ENCODE assay signal across 13 cellular contexts in genomic region chr17:28169621-28170349, GRCh38.
"Had no signal": no experiment of that assay in that cellular context is flagged by ENCODE, and none has a peak within 500 bp of the region (broad histone marks: within the 10 kb centered on the region; RNA-seq: fewer than 3 reads in every experiment).

No MANE protein-coding gene starts in this region.

- H3K4me1 Mint-ChIP-seq: stimulated activated memory B cell treated with anti-CD40 and anti-IgM and Interleukin-4, amounts not matched to agents 10 μg/mL and 1 μg/mL and 100 μg/mL, for 72 hours had no signal

- H3K4me3 Mint-ChIP-seq: activated naive CD4-positive, alpha-beta T cell treated with anti-CD3 and anti-CD28 coated beads for 36 hours; dendritic cell treated with granulocyte-macrophage colony-stimulating factor and Interleukin-4, amounts not matched to agents 40 ng/mL and 50 ng/mL, for 4 days; nephron; stimulated activated memory B cell treated with anti-CD40 and anti-IgM and Interleukin-4, amounts not matched to agents 10 μg/mL and 1 μg/mL and 100 μg/mL, for 72 hours had no signal

- DNase-seq: activated CD4-positive, alpha-beta T cell treated with anti-CD3 and anti-CD28 coated beads, Interleukin-2, amount 50 U/mL, for 1 hour; activated naive CD4-positive, alpha-beta T cell treated with anti-CD3 and anti-CD28 coated beads for 36 hours; effector memory CD4-positive, alpha-beta T cell; nucleus accumbens; stimulated activated CD4-positive, alpha-beta T cell treated with anti-CD3 and anti-CD28 coated beads, Interleukin-2, amount 100 ng/mL, for 48 hours; tibial artery had no signal

- H3K27ac ChIP-seq: right atrium auricular region, tibial artery had no signal

- H3K27me3 Mint-ChIP-seq: dendritic cell treated with granulocyte-macrophage colony-stimulating factor and Interleukin-4, amounts not matched to agents 40 ng/mL and 50 ng/mL, for 4 days; stimulated activated memory B cell treated with anti-CD40 and anti-IgM and Interleukin-4, amounts not matched to agents 10 μg/mL and 1 μg/mL and 100 μg/mL, for 72 hours had no signal

- H3K27me3 ChIP-seq: right atrium auricular region, tibial artery had no signal

- H3K4me3 ChIP-seq: right atrium auricular region, tibial artery had no signal

- H3K9me3 ChIP-seq: right atrium auricular region, tibial artery had no signal

- H3K9me3 Mint-ChIP-seq: activated naive CD4-positive, alpha-beta T cell treated with anti-CD3 and anti-CD28 coated beads for 36 hours; activated T-helper 2 cell treated with anti-CD3 and anti-CD28 coated beads, Interferon-gamma antibody, Interleukin-2, Interleukin-4, amounts not matched to agents 10 μg/mL and 5 μg/mL and 100 μg/mL, durations not matched to agents 14 hours and 24 hours and 36 hours; dendritic cell treated with granulocyte-macrophage colony-stimulating factor and Interleukin-4, amounts not matched to agents 40 ng/mL and 50 ng/mL, for 4 days; nephron; stimulated activated memory B cell treated with anti-CD40 and anti-IgM and Interleukin-4, amounts not matched to agents 10 μg/mL and 1 μg/mL and 100 μg/mL, for 72 hours had no signal

- H3K27ac Mint-ChIP-seq: activated naive CD4-positive, alpha-beta T cell treated with anti-CD3 and anti-CD28 coated beads for 36 hours; activated T-helper 2 cell treated with anti-CD3 and anti-CD28 coated beads, Interferon-gamma antibody, Interleukin-2, Interleukin-4, amounts not matched to agents 10 μg/mL and 5 μg/mL and 100 μg/mL, durations not matched to agents 14 hours and 24 hours and 36 hours; dendritic cell treated with granulocyte-macrophage colony-stimulating factor and Interleukin-4, amounts not matched to agents 40 ng/mL and 50 ng/mL, for 4 days; nephron; progenitor cell of endocrine pancreas; stimulated activated memory B cell treated with anti-CD40 and anti-IgM and Interleukin-4, amounts not matched to agents 10 μg/mL and 1 μg/mL and 100 μg/mL, for 72 hours had no signal

- ATAC-seq: activated CD4-positive, CD25-positive, alpha-beta regulatory T cell treated with anti-CD3 and anti-CD28 coated beads, Interleukin-2, amount 50 U/mL, for 24 hours; stimulated activated memory B cell treated with anti-CD40 and anti-IgM and Interleukin-4, amounts not matched to agents 10 μg/mL and 1 μg/mL and 100 μg/mL, for 72 hours had no signal
